In the genomic region with DNA sequence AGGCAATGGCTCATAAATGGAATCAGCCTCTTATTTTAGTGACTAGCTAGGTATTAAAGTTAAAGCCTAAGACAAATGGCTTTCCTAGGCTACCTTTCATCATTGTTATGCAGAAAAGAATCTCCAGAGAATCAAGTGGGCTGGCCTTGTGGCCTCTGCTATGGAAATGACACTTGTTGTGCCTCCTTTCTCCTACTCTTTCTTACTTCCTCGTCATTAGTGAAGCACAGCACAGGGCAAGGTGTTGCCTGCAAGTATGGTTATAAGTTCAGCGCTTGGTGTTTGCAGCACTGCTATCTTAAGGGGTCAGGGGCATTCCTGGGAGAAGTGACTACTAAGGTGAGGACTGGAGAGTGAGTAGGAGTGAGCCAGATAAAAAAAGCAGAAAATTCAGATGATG, we compare ENCODE assay signal across 10 cellular contexts. TPM values are rescaled to one million over a fixed set of nuclear protein-coding genes. Genes with fewer than 3 reads are reported as not detected.
"Had no signal": no experiment of that assay in that cellular context is flagged by ENCODE, and none has a peak within 500 bp of the region (broad histone marks: within the 10 kb centered on the region; RNA-seq: fewer than 3 reads in every experiment).

No MANE protein-coding gene starts in this region.

- ATAC-seq: HCT116, K562 had no signal

- H3K36me3 ChIP-seq: HAP-1 had no signal

- DNase-seq: GOT3, HFFc6, IMR-90, KG1 had no signal

- H3K9me3 ChIP-seq: HAP-1 had no signal

- H3K4me3 ChIP-seq: HAP-1, K562 had no signal

- H3K4me3 Mint-ChIP-seq: HFFc6 had no signal

- FAIRE-seq: H54, HTR-8/SVneo, K562 had no signal

- H3K27ac Mint-ChIP-seq: HFFc6 had no signal

- H3K9me3 Mint-ChIP-seq: HFFc6 had no signal

- H3K4me1 ChIP-seq: HAP-1 had no signal

RNA-seq across cellular contexts. Expression of a gene that starts 45.4 kb away (rescaled TPM):
- total RNA-seq: HT-29, K562 had no signal
- polyA plus RNA-seq: K562 had no signal

RNA-seq across cellular contexts. Expression of a gene that starts 49.4 kb away (rescaled TPM):
- total RNA-seq: HT-29, K562 had no signal
- polyA plus RNA-seq: K562 had no signal
